8 cellular contexts compared by ENCODE assay signal in the genomic region with DNA sequence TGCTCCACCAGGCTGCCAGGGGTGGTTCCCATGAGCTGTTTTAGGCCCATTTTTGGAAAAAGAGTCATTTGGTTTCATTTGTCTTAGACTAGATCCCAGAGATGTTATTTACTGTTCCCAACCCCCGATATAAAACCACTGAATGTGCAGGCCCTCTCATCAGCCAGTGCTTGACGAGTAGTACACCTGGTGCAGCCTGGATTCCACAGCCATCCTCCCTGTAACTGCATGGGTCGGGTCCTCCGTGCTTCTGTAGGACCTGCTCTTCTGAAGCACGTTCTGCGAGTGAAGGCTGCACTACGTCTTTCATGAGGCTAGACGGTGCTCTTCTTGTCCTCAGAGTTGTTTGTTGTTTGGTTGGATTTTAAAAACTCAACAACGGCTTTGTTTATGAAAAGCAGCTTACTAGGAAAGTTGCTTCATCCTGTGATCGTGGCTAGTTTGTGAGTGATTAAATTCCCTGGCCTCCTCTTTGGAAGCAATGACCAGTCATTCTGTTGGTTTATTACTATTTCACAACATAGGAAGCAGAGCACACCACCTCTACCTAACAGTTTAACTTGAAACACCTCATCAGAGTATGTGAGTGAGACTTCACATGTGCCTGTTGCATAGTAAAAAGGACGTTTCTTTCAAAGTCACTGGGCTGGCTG.
DNase-seq lines count a peak whose midpoint lies in the region; ATAC-seq and TF ChIP-seq lines count a peak whose summit lies in the region.

No MANE protein-coding gene starts in this region.

- H3K4me3 ChIP-seq in fibroblast of villous mesenchyme (ENCODE audit: low read depth, low read length) = no peak overlapping the region

- peak overlapping the region; percentile 86 for H3K27ac Mint-ChIP-seq in T-helper 2 cell treated with Interferon-gamma antibody and Interleukin-4, amounts not matched to agents 5 μg/mL and 100 μg/mL, for 36 hours

- POLR2A ChIA-PET in RWPE1 (lab: Yijun Ruan, JAX; ENCODE audit: low non-redundant PET) = interaction anchor here (0.8 kb wide), 1 partner anchor 1859 kb away, joined by 3 read pairs; no protein-coding TSS in a partner anchor

- TF ChIP-seq CTCF in RWPE1 (conservative IDR thresholded peaks at IDR 0.05; ENCODE audit: low read depth) (no peak), fibroblast of villous mesenchyme (IDR thresholded peaks at IDR 0.05; ENCODE audit: insufficient read depth, low read depth, low read length) (peak; percentile 8)

- H3K36me3 Mint-ChIP-seq in T-helper 2 cell treated with Interferon-gamma antibody and Interleukin-4, amounts not matched to agents 5 μg/mL and 100 μg/mL, for 36 hours (ENCODE audit: low read depth) = peaks cover 5% of the 10 kb centered on the region

- peaks cover 6% of the 10 kb centered on the region for H3K9me3 Mint-ChIP-seq in T-helper 2 cell treated with Interferon-gamma antibody and Interleukin-4, amounts not matched to agents 5 μg/mL and 100 μg/mL, for 36 hours

- CTCF ChIA-PET in RWPE1 (lab: Yijun Ruan, JAX) = no interaction called here

- H3K27ac ChIP-seq in RWPE1 (peak overlapping the region; percentile 17; the same call in 1 of the 2 replicates), substantia nigra (ENCODE audit: low read depth, low read length, poor library complexity, severe bottlenecking) (peak overlapping the region; percentile 10)

- peaks cover 38% of the 10 kb centered on the region for H3K4me1 Mint-ChIP-seq in T-helper 2 cell treated with Interferon-gamma antibody and Interleukin-4, amounts not matched to agents 5 μg/mL and 100 μg/mL, for 36 hours (ENCODE audit: low read depth)

- H3K27me3 Mint-ChIP-seq in T-helper 2 cell treated with Interferon-gamma antibody and Interleukin-4, amounts not matched to agents 5 μg/mL and 100 μg/mL, for 36 hours (ENCODE audit: low read depth) = peaks cover 47% of the 10 kb centered on the region

- ATAC-seq in HG02970 (IDR thresholded peaks at IDR 0.05; ENCODE audit: low FRiP score, unreplicated experiment) = no peak

- intact Hi-C loops in posterior cingulate gyrus (cut with DNase I) = loop anchor here (10.0 kb wide), 1 partner anchor 57 kb away; no protein-coding TSS in a partner anchor

- peak; percentile 16 for DNase-seq in T-helper 2 cell treated with Interferon-gamma antibody and Interleukin-4, amounts not matched to agents 5 μg/mL and 100 μg/mL, for 36 hours (ENCODE audit: low spot score)
- no peak for DNase-seq in T-helper 2 cell
- no peak for DNase-seq in RWPE1 (ENCODE audit: low spot score)
- DNase-seq in fibroblast of villous mesenchyme (ENCODE audit: low read depth) = peak; percentile 96
- no peak for DNase-seq in substantia nigra (lab: John Stamatoyannopoulos, UW)
- no peak for DNase-seq in posterior cingulate gyrus
- no peak for DNase-seq in globus pallidus (ENCODE audit: low spot score)

- peak overlapping the region; percentile 68 for H3K4me3 Mint-ChIP-seq in T-helper 2 cell treated with Interferon-gamma antibody and Interleukin-4, amounts not matched to agents 5 μg/mL and 100 μg/mL, for 36 hours

Comparison
In these comparisons a context has a peak if more than half of its experiments do, and no peak if none do; other contexts are left out.
1. DNase-seq: peak in T-helper 2 cell treated with Interferon-gamma antibody and Interleukin-4, amounts not matched to agents 5 μg/mL and 100 μg/mL, for 36 hours (single experiment) and fibroblast of villous mesenchyme (single experiment); none in T-helper 2 cell (0 of 5), RWPE1 (single experiment), substantia nigra (0 of 49), posterior cingulate gyrus (0 of 10) and globus pallidus (single experiment).